Comparison of ENCODE assay signal across 6 cellular contexts in genomic region chr5:62565740-62566139, GRCh38. TPM values are rescaled to one million over a fixed set of nuclear protein-coding genes. Genes with fewer than 3 reads are reported as not detected.
DNase-seq lines count a peak whose midpoint lies in the region; ATAC-seq, FAIRE-seq and TF ChIP-seq lines count a peak whose summit lies in the region.
"Not testable (repeated sequence)": the region's sequence is repeated elsewhere in the genome, so short reads cannot be mapped to it uniquely, and the experiment has no call there.

No MANE protein-coding gene starts in this region.

- not testable (repeated sequence) for TF ChIP-seq EP300 in K562 (IDR thresholded peaks at IDR 0.05; ENCODE audit: low read length)

- not testable (repeated sequence) for H2AFZ ChIP-seq in K562 (ENCODE audit: low read depth, low read length)

- H3K9me1 ChIP-seq in K562 (ENCODE audit: control insufficient read depth, insufficient read depth, low read length), result not testable (repeated sequence)

- ATAC-seq in WTC11; K562; stimulated activated effector memory CD8-positive, alpha-beta T cell treated with anti-CD3 and anti-CD28 coated beads, Interleukin-12 subunit alpha, Interleukin-12 subunit beta, amount 100 ng/mL, for 72 hours: not testable (repeated sequence)

- peaks cover 15 to 19% of the 10 kb centered on the region in 2 experiments; a peak in 2 of 3 replicates for H3K36me3 ChIP-seq in HEK293 (ENCODE audit: control insufficient read depth in 2 of 2, insufficient read depth in 1 of 2, low read length in 2 of 2)
- peaks cover 53% of the 10 kb centered on the region for H3K36me3 ChIP-seq in K562 (ENCODE audit: control insufficient read depth, insufficient read depth, low read length)
- H3K36me3 ChIP-seq in endodermal cell (ENCODE audit: control insufficient read depth, insufficient read depth, low read length), result peaks cover 27% of the 10 kb centered on the region

- not testable (repeated sequence) for H3K27ac ChIP-seq in HEK293 (ENCODE audit: extremely low read depth, low read depth, low read length); K562 (ENCODE audit: extremely low read depth, low read depth, low read length); endodermal cell (ENCODE audit: low read depth, low read length)

- in situ Hi-C loops in K562 (cut with MboI), result not testable (repeated sequence)

- not testable (repeated sequence) for H3K27me3 Mint-ChIP-seq in WTC11 (ENCODE audit: low read depth); endodermal cell (ENCODE audit: insufficient read depth); endothelial cell (ENCODE audit: unreplicated experiment)

- peak overlapping the region; percentile 21; the same call in 1 of the 2 replicates for H3K27ac Mint-ChIP-seq in WTC11
- H3K27ac Mint-ChIP-seq in endodermal cell; endothelial cell (ENCODE audit: unreplicated experiment): not testable (repeated sequence)
- peak overlapping the region; percentile 35 for H3K27ac Mint-ChIP-seq in stimulated activated effector memory CD8-positive, alpha-beta T cell treated with anti-CD3 and anti-CD28 coated beads, Interleukin-12 subunit alpha, Interleukin-12 subunit beta, amount 100 ng/mL, for 72 hours

- H3K79me2 ChIP-seq in K562 (ENCODE audit: control insufficient read depth, insufficient read depth, low read length), result not testable (repeated sequence)

- not testable (repeated sequence) for H3K4me3 Mint-ChIP-seq in WTC11; endodermal cell; stimulated activated effector memory CD8-positive, alpha-beta T cell treated with anti-CD3 and anti-CD28 coated beads, Interleukin-12 subunit alpha, Interleukin-12 subunit beta, amount 100 ng/mL, for 72 hours
- H3K4me3 Mint-ChIP-seq in endothelial cell (ENCODE audit: unreplicated experiment), result peak overlapping the region; percentile 69

- not testable (repeated sequence) for H3K4me3 ChIP-seq in HEK293 (ENCODE audit: low read depth, low read length); K562
- H3K4me3 ChIP-seq in endodermal cell (ENCODE audit: low read length), result peak overlapping the region; percentile 41

- not testable (repeated sequence) for DNase-seq in WTC11 (ENCODE audit: low spot score); K562 (ENCODE audit: extremely low read depth in 1 of 4, low spot score in 3 of 4); endodermal cell; endothelial cell (ENCODE audit: low spot score); stimulated activated effector memory CD8-positive, alpha-beta T cell treated with anti-CD3 and anti-CD28 coated beads, Interleukin-12 subunit alpha, Interleukin-12 subunit beta, amount 100 ng/mL, for 72 hours (ENCODE audit: low spot score in 2 of 2)

- not testable (repeated sequence) for TF ChIP-seq RAD21 in K562 (CRISPR knock-in tag; conservative IDR thresholded peaks at IDR 0.05 in 1 of 2, IDR thresholded peaks at IDR 0.05 in 1 of 2)

- peaks cover 31% of the 10 kb centered on the region for H3K9me3 Mint-ChIP-seq in WTC11
- peaks cover 30% of the 10 kb centered on the region for H3K9me3 Mint-ChIP-seq in endodermal cell
- H3K9me3 Mint-ChIP-seq in endothelial cell (ENCODE audit: unreplicated experiment), result not testable (repeated sequence)
- peaks cover 13% of the 10 kb centered on the region for H3K9me3 Mint-ChIP-seq in stimulated activated effector memory CD8-positive, alpha-beta T cell treated with anti-CD3 and anti-CD28 coated beads, Interleukin-12 subunit alpha, Interleukin-12 subunit beta, amount 100 ng/mL, for 72 hours

- not testable (repeated sequence) for H3K9me3 ChIP-seq in HEK293 (ENCODE audit: control insufficient read depth, insufficient read depth, low read depth, low read length); K562 (replicated peaks; ENCODE audit: control insufficient read depth, insufficient read depth, low read depth, low read length)
- peaks cover 27% of the 10 kb centered on the region for H3K9me3 ChIP-seq in endodermal cell (ENCODE audit: control insufficient read depth, low read length)

- H3K27me3 ChIP-seq in K562 (ENCODE audit: control insufficient read depth in 2 of 2, insufficient read depth in 2 of 2, low read length in 2 of 2); endodermal cell (ENCODE audit: control insufficient read depth, insufficient read depth, low read length, poor library complexity, severe bottlenecking): not testable (repeated sequence)

- WGBS in K562 (ENCODE audit: insufficient coverage, low coverage, missing lambda C conversion rate), result 73% methylated on average over 3 of the region's 3 CpGs
- 44 to 63% methylated on average over 2 to 3 of the region's 3 CpGs for WGBS in endodermal cell (ENCODE audit: insufficient coverage in 1 of 2, insufficient read length in 1 of 2), 2 experiments

- H3K4me1 Mint-ChIP-seq in WTC11 (peaks cover 28% of the 10 kb centered on the region), endodermal cell (peaks cover 13% of the 10 kb centered on the region)
- H3K4me1 Mint-ChIP-seq in endothelial cell (ENCODE audit: unreplicated experiment); stimulated activated effector memory CD8-positive, alpha-beta T cell treated with anti-CD3 and anti-CD28 coated beads, Interleukin-12 subunit alpha, Interleukin-12 subunit beta, amount 100 ng/mL, for 72 hours: not testable (repeated sequence)

- intact Hi-C loops in K562 (cut with micrococcal nuclease), result not testable (repeated sequence)

- not testable (repeated sequence) for TF ChIP-seq POLR2A in K562 (conservative IDR thresholded peaks at IDR 0.05)

- not testable (repeated sequence) for TF ChIP-seq CTCF in HEK293 (tag by site-specific recombination; IDR thresholded peaks at IDR 0.05); WTC11 (IDR thresholded peaks at IDR 0.05); K562 (IDR thresholded peaks at IDR 0.05 in 2 of 3, conservative IDR thresholded peaks at IDR 0.05 in 1 of 3; ENCODE audit: insufficient read depth in 2 of 3, low read depth in 1 of 3, low read length in 3 of 3); endodermal cell (conservative IDR thresholded peaks at IDR 0.05); endothelial cell (IDR thresholded peaks at IDR 0.05; ENCODE audit: unreplicated experiment)

- FAIRE-seq in K562 (lab: Jason Lieb, UNC), result not testable (repeated sequence)

- H3K4me1 ChIP-seq in HEK293 (ENCODE audit: control insufficient read depth, insufficient read depth, low read length); K562 (replicated peaks in 1 of 2; ENCODE audit: control insufficient read depth in 2 of 2, insufficient read depth in 2 of 2, low read length in 2 of 2); endodermal cell (ENCODE audit: control insufficient read depth, insufficient read depth, low read length): not testable (repeated sequence)

- H3K9ac ChIP-seq in K562 (ENCODE audit: insufficient read depth in 1 of 2, low read depth in 2 of 2, low read length in 2 of 2); endodermal cell (ENCODE audit: extremely low read depth, low read length, poor library complexity, severe bottlenecking): not testable (repeated sequence)

- POLR2A ChIA-PET in HEK293 (lab: Yijun Ruan, JAX); WTC11 (lab: Charles Lee): not testable (repeated sequence)
- POLR2A ChIA-PET in K562 (lab: Yijun Ruan, JAX), result interaction anchor here (0.6 kb wide), 1 partner anchor 12 kb away, joined by 3 read pairs; no protein-coding TSS in a partner anchor

- BruUV-seq in K562 (replicated peaks; lab: Mats Ljungman, UMichigan), result not testable (repeated sequence)

- H4K20me1 ChIP-seq in K562 (replicated peaks; ENCODE audit: control insufficient read depth, insufficient read depth, low read length), result not testable (repeated sequence)

- CTCF ChIA-PET in HEK293 (lab: Yijun Ruan, JAX); WTC11 (lab: Charles Lee); K562 (lab: Yijun Ruan, JAX; ENCODE audit: low intra/inter-chr PET ratio): not testable (repeated sequence)

- not testable (repeated sequence) for H3K4me2 ChIP-seq in K562 (ENCODE audit: insufficient read depth, low read length)

- H3K36me3 Mint-ChIP-seq in WTC11, result peaks cover 44% of the 10 kb centered on the region
- H3K36me3 Mint-ChIP-seq in endodermal cell (ENCODE audit: low read depth), result peaks cover 43% of the 10 kb centered on the region
- peaks cover 24% of the 10 kb centered on the region for H3K36me3 Mint-ChIP-seq in endothelial cell (ENCODE audit: low read depth, unreplicated experiment)
- H3K36me3 Mint-ChIP-seq in stimulated activated effector memory CD8-positive, alpha-beta T cell treated with anti-CD3 and anti-CD28 coated beads, Interleukin-12 subunit alpha, Interleukin-12 subunit beta, amount 100 ng/mL, for 72 hours, result peaks cover 54% of the 10 kb centered on the region

RNA-seq across cellular contexts. Expression of gene LRRC70, which starts 12.9 kb away (rescaled TPM):
- total RNA-seq in WTC11 (2021) (0.37 to 0.44 TPM (median 0.44 TPM) in 3 replicates), K562 (2014; rRNA removed) (0.69 and 0.86 TPM in 2 replicates), K562 (2014; rRNA removed; fragmentation: Illumina TruSeq; extraction: Trizol) (1.5 and 2.1 TPM in 2 replicates), K562 (2015; rRNA removed; fragmentation: Illumina TruSeq; extraction: Trizol) (1.4 TPM in 2 replicates), K562 (2021) (0.73 and 0.83 TPM in 2 replicates), endodermal cell (1 to 10 TPM; 1.4 TPM), endothelial cell (ENCODE audit: unreplicated experiment) (35.0 TPM)
- total RNA-seq in K562 (2011; cell fraction: chromatin; rRNA removed; ENCODE audit: low replicate concordance), result 5.8 and 23.2 TPM in 2 replicates
- total RNA-seq in K562 (2011; cell fraction: nucleolus; rRNA removed), result 2.5 and 4.6 TPM in 2 replicates
- total RNA-seq in K562 (2011; cell fraction: nucleoplasm; rRNA removed), result 10.0 and 24.3 TPM in 2 replicates
- polyA plus RNA-seq in K562 (2011; rRNA removed) (0.99 and 1.4 TPM in 2 replicates), K562 (2014; fragmentation: Illumina TruSeq; extraction: Trizol) (0.31 and 0.40 TPM in 2 replicates), K562 (2014; fragmentation: Nextera tagmentation; extraction: Ambion mirVana) (under 1 TPM; 0.21 to 0.22 TPM), K562 (2014; rRNA removed) (0.24 and 0.53 TPM in 2 replicates)
- polyA plus RNA-seq in K562 (2011; cell fraction: cytosol; rRNA removed), result 0.06 and 0.38 TPM in 2 replicates
- 1.1 and 2.6 TPM in 2 replicates for polyA plus RNA-seq in K562 (2011; cell fraction: nucleus; rRNA removed)
- 0.09 and 0.61 TPM in 2 replicates for polyA plus RNA-seq in K562 (2012)
- polyA minus RNA-seq in K562 (2011; rRNA and poly(A)+ RNA removed), result 9.4 and 11.8 TPM in 2 replicates
- polyA minus RNA-seq in K562 (2011; cell fraction: cytosol; rRNA and poly(A)+ RNA removed), result 0.76 TPM in 1 of 2 replicates, not detected in the other
- polyA minus RNA-seq in K562 (2011; cell fraction: nucleus; rRNA and poly(A)+ RNA removed), result 7.0 and 10.7 TPM in 2 replicates
- polyA plus RNA-seq in endodermal cell (2013, experiment 1 of 2), result 0.43 TPM
- 0.62 TPM for polyA plus RNA-seq in endodermal cell (2013, experiment 2 of 2)
